In the genomic region with DNA sequence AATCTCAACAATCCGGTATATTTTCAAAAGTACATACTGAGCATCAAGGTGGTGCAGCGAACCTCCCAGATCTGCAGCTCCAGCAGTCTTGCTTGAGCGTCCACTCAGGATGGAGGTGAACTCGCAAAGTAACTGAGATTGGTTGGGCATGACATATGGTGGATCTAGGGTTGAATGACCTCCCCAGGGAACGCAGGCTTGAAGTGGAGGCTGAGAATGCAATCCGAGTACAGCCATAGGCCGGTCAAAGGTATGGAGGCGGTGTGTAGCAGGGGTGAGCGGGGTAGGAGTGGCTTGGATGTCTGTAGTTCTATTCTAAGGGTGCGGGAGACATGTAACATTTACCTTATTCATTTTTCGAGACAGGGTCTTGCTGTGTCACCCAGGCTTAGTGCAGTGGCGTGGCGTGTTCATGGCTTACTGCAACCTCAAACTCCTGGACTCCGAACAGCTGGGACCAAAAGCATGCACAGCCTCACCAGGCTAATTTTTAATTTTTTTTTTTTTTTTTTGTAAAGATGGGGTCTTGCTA, we compare ENCODE assay signal across 1 cellular context.
TF ChIP-seq lines count a peak whose summit lies in the region.

No MANE protein-coding gene starts in this region.

TF ChIP-seq in K562, 482 proteins besides CTCF, POLR2A, EP300 and RAD21 (continued from another document and continues in another):
- TF ChIP-seq ZNF639 (CRISPR knock-in tag; conservative IDR thresholded peaks at IDR 0.05 in 1 of 2, IDR thresholded peaks at IDR 0.05 in 1 of 2) (0 out of 4 replicates have a peak, but pooled peaks of 1 of the 2 experiments have one; percentile 15), RNF2 (IDR thresholded peaks at IDR 0.05) (no peak), MLX (CRISPR knock-in tag; conservative IDR thresholded peaks at IDR 0.05) (0 out of 4 replicates have a peak, but pooled peaks of 1 of the 2 experiments have one; percentile 65), RBM14 (IDR thresholded peaks at IDR 0.05; ENCODE audit: borderline replicate concordance, insufficient read depth, low read depth, low read length) (no peak), MYC (IDR thresholded peaks at IDR 0.05; ENCODE audit: low read depth, low read length) (no peak), MYC (CRISPR knock-in tag; IDR thresholded peaks at IDR 0.05; ENCODE audit: borderline replicate concordance, low read depth) (peak; percentile 89; the same call in 1 of the 2 replicates), ZNF354B (CRISPR knock-in tag; IDR thresholded peaks at IDR 0.05) (no peak), PHF21A (IDR thresholded peaks at IDR 0.05; ENCODE audit: borderline replicate concordance, low read depth) (no peak; the same call in 1 of the 2 replicates), TEAD1 (CRISPR knock-in tag; IDR thresholded peaks at IDR 0.05) (0 out of 4 replicates have a peak, but pooled peaks of 1 of the 2 experiments have one; percentile 11), JUND (IDR thresholded peaks at IDR 0.05; ENCODE audit: borderline replicate concordance, low read depth, low read length) (0 out of 2 replicates have a peak, but pooled peaks have one; percentile 5), JUND (tag; IDR thresholded peaks at IDR 0.05; ENCODE audit: borderline replicate concordance, low read depth, low read length) (no peak), KDM1A (IDR thresholded peaks at IDR 0.05) (no peak), MAFF (IDR thresholded peaks at IDR 0.05; ENCODE audit: low read length) (0 out of 2 replicates have a peak, but pooled peaks have one; percentile 0), ZNF707 (CRISPR knock-in tag; conservative IDR thresholded peaks at IDR 0.05) (0 out of 2 replicates have a peak, but pooled peaks have one; percentile 17), DMBX1 (CRISPR knock-in tag; IDR thresholded peaks at IDR 0.05; ENCODE audit: borderline replicate concordance) (peak; percentile 59; the same call in 1 of the 2 replicates), ZNF253 (CRISPR knock-in tag; conservative IDR thresholded peaks at IDR 0.05) (0 out of 2 replicates have a peak, but pooled peaks have one; percentile 3), ZSCAN29 (IDR thresholded peaks at IDR 0.05) (peak; percentile 88), ELF1 (tag; IDR thresholded peaks at IDR 0.05) (no peak), DLX4 (CRISPR knock-in tag; IDR thresholded peaks at IDR 0.05) (no peak), SMARCA5 (IDR thresholded peaks at IDR 0.05) (0 out of 2 replicates have a peak, but pooled peaks have one; percentile 45), TBL1XR1 (IDR thresholded peaks at IDR 0.05; ENCODE audit: low read length in 2 of 2) (peak in 1 of 2 experiments; percentile 2; a peak in 1 of 4 replicates), SNAPC5 (CRISPR knock-in tag; IDR thresholded peaks at IDR 0.05) (no peak), KDM4B (IDR thresholded peaks at IDR 0.05; ENCODE audit: borderline replicate concordance in 2 of 2, low read depth in 1 of 2) (no peak), NBN (IDR thresholded peaks at IDR 0.05; ENCODE audit: low read depth) (0 out of 2 replicates have a peak, but pooled peaks have one; percentile 13), LARP7 (IDR thresholded peaks at IDR 0.05) (0 out of 2 replicates have a peak, but pooled peaks have one; percentile 3), NFYB (IDR thresholded peaks at IDR 0.05; ENCODE audit: extremely low read depth, insufficient read length) (no peak), HOXB6 (CRISPR knock-in tag; IDR thresholded peaks at IDR 0.05; ENCODE audit: borderline replicate concordance) (0 out of 2 replicates have a peak, but pooled peaks have one; percentile 45), CLOCK (CRISPR knock-in tag; IDR thresholded peaks at IDR 0.05; ENCODE audit: borderline replicate concordance) (no peak), POLR2B (IDR thresholded peaks at IDR 0.05; ENCODE audit: low read depth, partially characterized antibody) (peak; percentile 1), ZNF165 (CRISPR knock-in tag; IDR thresholded peaks at IDR 0.05; ENCODE audit: borderline replicate concordance) (peak; percentile 84), FOXM1 (IDR thresholded peaks at IDR 0.05; ENCODE audit: low read depth) (no peak), FOXM1 (CRISPR knock-in tag; IDR thresholded peaks at IDR 0.05; ENCODE audit: low read depth) (no peak)
- TF ChIP-seq, protein P1, sequence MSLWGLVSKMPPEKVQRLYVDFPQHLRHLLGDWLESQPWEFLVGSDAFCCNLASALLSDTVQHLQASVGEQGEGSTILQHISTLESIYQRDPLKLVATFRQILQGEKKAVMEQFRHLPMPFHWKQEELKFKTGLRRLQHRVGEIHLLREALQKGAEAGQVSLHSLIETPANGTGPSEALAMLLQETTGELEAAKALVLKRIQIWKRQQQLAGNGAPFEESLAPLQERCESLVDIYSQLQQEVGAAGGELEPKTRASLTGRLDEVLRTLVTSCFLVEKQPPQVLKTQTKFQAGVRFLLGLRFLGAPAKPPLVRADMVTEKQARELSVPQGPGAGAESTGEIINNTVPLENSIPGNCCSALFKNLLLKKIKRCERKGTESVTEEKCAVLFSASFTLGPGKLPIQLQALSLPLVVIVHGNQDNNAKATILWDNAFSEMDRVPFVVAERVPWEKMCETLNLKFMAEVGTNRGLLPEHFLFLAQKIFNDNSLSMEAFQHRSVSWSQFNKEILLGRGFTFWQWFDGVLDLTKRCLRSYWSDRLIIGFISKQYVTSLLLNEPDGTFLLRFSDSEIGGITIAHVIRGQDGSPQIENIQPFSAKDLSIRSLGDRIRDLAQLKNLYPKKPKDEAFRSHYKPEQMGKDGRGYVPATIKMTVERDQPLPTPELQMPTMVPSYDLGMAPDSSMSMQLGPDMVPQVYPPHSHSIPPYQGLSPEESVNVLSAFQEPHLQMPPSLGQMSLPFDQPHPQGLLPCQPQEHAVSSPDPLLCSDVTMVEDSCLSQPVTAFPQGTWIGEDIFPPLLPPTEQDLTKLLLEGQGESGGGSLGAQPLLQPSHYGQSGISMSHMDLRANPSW (CRISPR knock-in tag; IDR thresholded peaks at IDR 0.05) = peak; percentile 93; the same call in 1 of the 2 replicates
- TF ChIP-seq, protein P2, sequence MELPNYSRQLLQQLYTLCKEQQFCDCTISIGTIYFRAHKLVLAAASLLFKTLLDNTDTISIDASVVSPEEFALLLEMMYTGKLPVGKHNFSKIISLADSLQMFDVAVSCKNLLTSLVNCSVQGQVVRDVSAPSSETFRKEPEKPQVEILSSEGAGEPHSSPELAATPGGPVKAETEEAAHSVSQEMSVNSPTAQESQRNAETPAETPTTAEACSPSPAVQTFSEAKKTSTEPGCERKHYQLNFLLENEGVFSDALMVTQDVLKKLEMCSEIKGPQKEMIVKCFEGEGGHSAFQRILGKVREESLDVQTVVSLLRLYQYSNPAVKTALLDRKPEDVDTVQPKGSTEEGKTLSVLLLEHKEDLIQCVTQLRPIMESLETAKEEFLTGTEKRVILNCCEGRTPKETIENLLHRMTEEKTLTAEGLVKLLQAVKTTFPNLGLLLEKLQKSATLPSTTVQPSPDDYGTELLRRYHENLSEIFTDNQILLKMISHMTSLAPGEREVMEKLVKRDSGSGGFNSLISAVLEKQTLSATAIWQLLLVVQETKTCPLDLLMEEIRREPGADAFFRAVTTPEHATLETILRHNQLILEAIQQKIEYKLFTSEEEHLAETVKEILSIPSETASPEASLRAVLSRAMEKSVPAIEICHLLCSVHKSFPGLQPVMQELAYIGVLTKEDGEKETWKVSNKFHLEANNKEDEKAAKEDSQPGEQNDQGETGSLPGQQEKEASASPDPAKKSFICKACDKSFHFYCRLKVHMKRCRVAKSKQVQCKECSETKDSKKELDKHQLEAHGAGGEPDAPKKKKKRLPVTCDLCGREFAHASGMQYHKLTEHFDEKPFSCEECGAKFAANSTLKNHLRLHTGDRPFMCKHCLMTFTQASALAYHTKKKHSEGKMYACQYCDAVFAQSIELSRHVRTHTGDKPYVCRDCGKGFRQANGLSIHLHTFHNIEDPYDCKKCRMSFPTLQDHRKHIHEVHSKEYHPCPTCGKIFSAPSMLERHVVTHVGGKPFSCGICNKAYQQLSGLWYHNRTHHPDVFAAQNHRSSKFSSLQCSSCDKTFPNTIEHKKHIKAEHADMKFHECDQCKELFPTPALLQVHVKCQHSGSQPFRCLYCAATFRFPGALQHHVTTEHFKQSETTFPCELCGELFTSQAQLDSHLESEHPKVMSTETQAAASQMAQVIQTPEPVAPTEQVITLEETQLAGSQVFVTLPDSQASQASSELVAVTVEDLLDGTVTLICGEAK (IDR thresholded peaks at IDR 0.05) = peak; percentile 72; the same call in 1 of the 2 replicates
- TF ChIP-seq, protein P2 (CRISPR knock-in tag; IDR thresholded peaks at IDR 0.05) = no peak
- TF ChIP-seq, protein P3, sequence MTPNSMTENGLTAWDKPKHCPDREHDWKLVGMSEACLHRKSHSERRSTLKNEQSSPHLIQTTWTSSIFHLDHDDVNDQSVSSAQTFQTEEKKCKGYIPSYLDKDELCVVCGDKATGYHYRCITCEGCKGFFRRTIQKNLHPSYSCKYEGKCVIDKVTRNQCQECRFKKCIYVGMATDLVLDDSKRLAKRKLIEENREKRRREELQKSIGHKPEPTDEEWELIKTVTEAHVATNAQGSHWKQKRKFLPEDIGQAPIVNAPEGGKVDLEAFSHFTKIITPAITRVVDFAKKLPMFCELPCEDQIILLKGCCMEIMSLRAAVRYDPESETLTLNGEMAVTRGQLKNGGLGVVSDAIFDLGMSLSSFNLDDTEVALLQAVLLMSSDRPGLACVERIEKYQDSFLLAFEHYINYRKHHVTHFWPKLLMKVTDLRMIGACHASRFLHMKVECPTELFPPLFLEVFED (CRISPR knock-in tag; conservative IDR thresholded peaks at IDR 0.05) = peak; percentile 86; the same call in 1 of the 2 replicates
- TF ChIP-seq, protein P4, sequence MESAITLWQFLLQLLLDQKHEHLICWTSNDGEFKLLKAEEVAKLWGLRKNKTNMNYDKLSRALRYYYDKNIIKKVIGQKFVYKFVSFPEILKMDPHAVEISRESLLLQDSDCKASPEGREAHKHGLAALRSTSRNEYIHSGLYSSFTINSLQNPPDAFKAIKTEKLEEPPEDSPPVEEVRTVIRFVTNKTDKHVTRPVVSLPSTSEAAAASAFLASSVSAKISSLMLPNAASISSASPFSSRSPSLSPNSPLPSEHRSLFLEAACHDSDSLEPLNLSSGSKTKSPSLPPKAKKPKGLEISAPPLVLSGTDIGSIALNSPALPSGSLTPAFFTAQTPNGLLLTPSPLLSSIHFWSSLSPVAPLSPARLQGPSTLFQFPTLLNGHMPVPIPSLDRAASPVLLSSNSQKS (CRISPR knock-in tag; IDR thresholded peaks at IDR 0.05) = 0 out of 2 replicates have a peak, but pooled peaks have one; percentile 47
